14 cellular contexts compared by ENCODE assay signal in genomic region chr1:27033059-27033746, GRCh38. TPM values are rescaled to one million over a fixed set of nuclear protein-coding genes. Genes with fewer than 3 reads are reported as not detected.
A peak's percentile ranks its signal among the peaks of the same experiment; 100 is the strongest.
DNase-seq lines count a peak whose midpoint lies in the region; ATAC-seq and TF ChIP-seq lines count a peak whose summit lies in the region.
"Had no signal": no experiment of that assay in that cellular context is flagged by ENCODE, and none has a peak within 500 bp of the region (broad histone marks: within the 10 kb centered on the region; RNA-seq: fewer than 3 reads in every experiment).

No MANE protein-coding gene starts in this region.

- no peak overlapping the region for H4K8ac ChIP-seq in H9 (replicated peaks; ENCODE audit: insufficient read length, low read depth, low read length)

- H3K56ac ChIP-seq in H9 (ENCODE audit: insufficient read length, low read depth, low read length), result no peak overlapping the region

- H2BK15ac ChIP-seq in H9 (ENCODE audit: low read depth, low read length), result no peak overlapping the region

- H3K79me2 ChIP-seq in H9 (ENCODE audit: insufficient read depth, low read length) (no peaks in the 10 kb centered on the region), PC-3 (ENCODE audit: low read length) (no peaks in the 10 kb centered on the region)

- peak; percentile 73 for ATAC-seq in left colon
- no peak for ATAC-seq in SK-N-SH treated with all-trans-retinoic acid at 6 μM for 48 hours
- ATAC-seq in PC-3, result no peak

- no peak for TF ChIP-seq EP300 in sigmoid colon (IDR thresholded peaks at IDR 0.05)

- H3K27ac Mint-ChIP-seq in H9, result peak overlapping the region; percentile 60 to 67 (median 61); a peak in 3 of 7 replicates
- H3K27ac Mint-ChIP-seq: activated naive CD4-positive, alpha-beta T cell treated with anti-CD3 and anti-CD28 coated beads for 36 hours had no signal

- H3K9me3 ChIP-seq in H9 (ENCODE audit: control insufficient read depth, low read depth, low read length) (no peaks in the 10 kb centered on the region), ascending aorta (no peaks in the 10 kb centered on the region), sigmoid colon (no peaks in the 10 kb centered on the region), PC-3 (ENCODE audit: low read length) (no peaks in the 10 kb centered on the region)

- H3K4me1 ChIP-seq in H9 (ENCODE audit: insufficient read depth, low read length), result no peaks in the 10 kb centered on the region
- H3K4me1 ChIP-seq in ascending aorta, result peaks cover 11 to 14% of the 10 kb centered on the region in 2 donors
- H3K4me1 ChIP-seq in sigmoid colon, result peaks cover 0 to 15% (median 12%) of the 10 kb centered on the region in 4 donors
- peaks cover 16% of the 10 kb centered on the region for H3K4me1 ChIP-seq in PC-3 (ENCODE audit: insufficient read depth, low read length)

- H2BK12ac ChIP-seq in H9 (ENCODE audit: insufficient read length, low read depth, low read length), result peak overlapping the region; percentile 40

- no peaks in the 10 kb centered on the region; a peak in 2 of 5 replicates for H3K9me3 Mint-ChIP-seq in H9
- H3K9me3 Mint-ChIP-seq: activated naive CD4-positive, alpha-beta T cell treated with anti-CD3 and anti-CD28 coated beads for 36 hours had no signal

- H3K4me3 ChIP-seq in ascending aorta (no peak overlapping the region), sigmoid colon (no peak overlapping the region), PC-3 (ENCODE audit: low read length) (no peak overlapping the region)

- no peak overlapping the region for H2BK20ac ChIP-seq in H9 (ENCODE audit: low read depth, low read length, poor library complexity, severe bottlenecking)

- no peaks in the 10 kb centered on the region for H3F3A ChIP-seq in PC-3 (ENCODE audit: low read length, unreplicated experiment)

- H2BK5ac ChIP-seq in H9 (ENCODE audit: insufficient read length, low read length), result no peak overlapping the region

- TF ChIP-seq POLR2A in sigmoid colon (IDR thresholded peaks at IDR 0.05), result no peak

- no peak overlapping the region for H2AFZ ChIP-seq in H9 (ENCODE audit: low read length)
- no peak overlapping the region for H2AFZ ChIP-seq in PC-3 (ENCODE audit: low read length)

- intact Hi-C loops in ascending aorta (cut with DNase I), result no loop called here
- intact Hi-C loops in left colon (cut with DNase I, micrococcal nuclease), result no loop called here
- intact Hi-C loops in sigmoid colon (cut with DNase I), result loop anchor here (2.0 kb wide), 1 partner anchor 34 kb away; no protein-coding TSS in a partner anchor
- intact Hi-C loops in PC-3 (cut with micrococcal nuclease), result no loop called here

- no peak overlapping the region for H4K5ac ChIP-seq in H9 (ENCODE audit: insufficient read length, low read depth, low read length)

- no peak overlapping the region for H3K14ac ChIP-seq in H9 (ENCODE audit: insufficient read depth, low read length)

- H3K9me2 ChIP-seq in PC-3 (replicated peaks; ENCODE audit: low read length), result no peaks in the 10 kb centered on the region

- H4K91ac ChIP-seq in H9 (ENCODE audit: insufficient read length, low read depth, low read length), result no peak overlapping the region

- no peak overlapping the region for H3T11ph ChIP-seq in H9 (ENCODE audit: low read length)

- H2BK120ac ChIP-seq in H9 (ENCODE audit: low read depth, low read length, poor library complexity, severe bottlenecking), result no peak overlapping the region

- no peak overlapping the region for H3K23ac ChIP-seq in H9 (ENCODE audit: insufficient read length, low read depth, low read length)

- no peak overlapping the region for H3K27ac ChIP-seq in H9 (ENCODE audit: insufficient read length, low read depth, low read length)
- H3K27ac ChIP-seq in ascending aorta, result peak overlapping the region; percentile 80 to 93
- H3K27ac ChIP-seq in sigmoid colon, result peak overlapping the region in 3 of 4 donors; percentile 27 to 81 (median 50)
- H3K27ac ChIP-seq in PC-3 (ENCODE audit: low read length), result no peak overlapping the region

- H3K18ac ChIP-seq in H9 (ENCODE audit: insufficient read length, low read depth, low read length), result no peak overlapping the region

- no CpG with 5 or more reads among the region's 7 CpGs for WGBS in H9 (ENCODE audit: extremely low coverage, insufficient read length, low lambda C conversion rate)
- WGBS in sigmoid colon, 2 donors, result 25 to 65% methylated on average over 7 of the region's 7 CpGs

- CTCF ChIA-PET in PC-3 (lab: Charles Lee), result no interaction called here

- no peak for TF ChIP-seq CTCF in H9 (conservative IDR thresholded peaks at IDR 0.05)
- TF ChIP-seq CTCF in ascending aorta (IDR thresholded peaks at IDR 0.05), result no peak
- no peak for TF ChIP-seq CTCF in sigmoid colon (IDR thresholded peaks at IDR 0.05)
- TF ChIP-seq CTCF in PC-3 (conservative IDR thresholded peaks at IDR 0.05; ENCODE audit: low read depth, low read length), result no peak

- POLR2A ChIA-PET in PC-3 (lab: Charles Lee; ENCODE audit: unreplicated experiment), result no interaction called here

- no peaks in the 10 kb centered on the region; the same call in 1 of the 2 replicates for H3K27me3 Mint-ChIP-seq in H9 (ENCODE audit: low read depth)

- H3K4me2 ChIP-seq in H9 (ENCODE audit: insufficient read depth, insufficient read length, low read length) (no peak overlapping the region), PC-3 (ENCODE audit: low read length) (no peak overlapping the region)

- DNase-seq in H9, result no peak
- DNase-seq in ascending aorta (ENCODE audit: low spot score in 2 of 2), result no peak
- peak in 1 of 2 donors; percentile 62 for DNase-seq in left colon
- DNase-seq in sigmoid colon, result no peak
- DNase-seq in stimulated activated CD4-positive, alpha-beta T cell treated with anti-CD3 and anti-CD28 coated beads, Interleukin-2, amount 100 ng/mL, for 24 hours, result no peak
- DNase-seq in NK-92 (lab: John Stamatoyannopoulos, UW; ENCODE audit: unreplicated experiment), result no peak
- no peak for DNase-seq in PC-3
- DNase-seq: activated naive CD4-positive, alpha-beta T cell treated with anti-CD3 and anti-CD28 coated beads for 36 hours; glutamatergic neuron; kidney glomerular epithelial cell; NCI-H1105; NCI-H226; OCI-M1 had no signal

- H3K4me1 Mint-ChIP-seq in H9, result peaks cover 28 to 31% of the 10 kb centered on the region in 2 experiments

- no TSS peak for BruUV-seq in PC-3 (replicated peaks; lab: Mats Ljungman, UMichigan)

- no peaks in the 10 kb centered on the region for H3K79me1 ChIP-seq in H9 (ENCODE audit: insufficient read depth, low read depth, low read length, poor library complexity, severe bottlenecking)

- H3K4me3 Mint-ChIP-seq in H9, result peak overlapping the region in 1 of 2 experiments; percentile 8; a peak in 1 of 5 replicates
- H3K4me3 Mint-ChIP-seq: activated naive CD4-positive, alpha-beta T cell treated with anti-CD3 and anti-CD28 coated beads for 36 hours had no signal

- H4K20me1 ChIP-seq in H9 (ENCODE audit: control insufficient read depth, insufficient read depth, insufficient read length), result no peaks in the 10 kb centered on the region
- no peaks in the 10 kb centered on the region for H4K20me1 ChIP-seq in PC-3 (ENCODE audit: low read length)

- H2AK5ac ChIP-seq in H9 (ENCODE audit: insufficient read length, low read length), result no peak overlapping the region

- H3K23me2 ChIP-seq in H9 (ENCODE audit: insufficient read length, low read depth, low read length, poor library complexity, severe bottlenecking), result no peaks in the 10 kb centered on the region

- H3K9ac ChIP-seq in H9 (ENCODE audit: extremely low read depth, insufficient read length, low read length) (no peak overlapping the region), PC-3 (ENCODE audit: low read length) (no peak overlapping the region)

- H3K36me3 ChIP-seq in ascending aorta, result no peaks in the 10 kb centered on the region
- H3K36me3 ChIP-seq in sigmoid colon, result no peaks in the 10 kb centered on the region
- no peaks in the 10 kb centered on the region for H3K36me3 ChIP-seq in PC-3 (ENCODE audit: low read depth, low read length)

- no peak overlapping the region for H3K4ac ChIP-seq in H9 (ENCODE audit: low read depth, low read length)

- H3K27me3 ChIP-seq in H9 (ENCODE audit: insufficient read depth, low read length), result no peaks in the 10 kb centered on the region
- H3K27me3 ChIP-seq in ascending aorta, result no peaks in the 10 kb centered on the region
- H3K27me3 ChIP-seq in sigmoid colon, result no peaks in the 10 kb centered on the region
- no peaks in the 10 kb centered on the region for H3K27me3 ChIP-seq in PC-3 (ENCODE audit: low read length)

- no peaks in the 10 kb centered on the region for H3K36me3 Mint-ChIP-seq in H9 (ENCODE audit: insufficient read depth in 1 of 3, low read depth in 3 of 3)

TF ChIP-seq in SK-N-SH treated with all-trans-retinoic acid at 6 μM for 48 hours, 23 proteins besides CTCF, POLR2A, EP300 and RAD21 (continues in another document):
- no peak for TF ChIP-seq BACH2 (CRISPR knock-in tag; IDR thresholded peaks at IDR 0.05; ENCODE audit: borderline replicate concordance)
- no peak for TF ChIP-seq ZFP3 (CRISPR knock-in tag; IDR thresholded peaks at IDR 0.05)
- no peak for TF ChIP-seq ISL1 (CRISPR knock-in tag; IDR thresholded peaks at IDR 0.05)
- no peak for TF ChIP-seq SNAI2 (CRISPR knock-in tag; IDR thresholded peaks at IDR 0.05)
- no peak for TF ChIP-seq GLIS3 (CRISPR knock-in tag; IDR thresholded peaks at IDR 0.05)
- no peak for TF ChIP-seq ZC3H10 (CRISPR knock-in tag; IDR thresholded peaks at IDR 0.05)
- no peak for TF ChIP-seq RARB (CRISPR knock-in tag; IDR thresholded peaks at IDR 0.05)
- TF ChIP-seq CREB5 (CRISPR knock-in tag; IDR thresholded peaks at IDR 0.05; ENCODE audit: low read depth), result no peak
- TF ChIP-seq TCF4 (CRISPR knock-in tag; IDR thresholded peaks at IDR 0.05; ENCODE audit: borderline replicate concordance), result no peak
- no peak for TF ChIP-seq TOX (CRISPR knock-in tag; IDR thresholded peaks at IDR 0.05; ENCODE audit: borderline replicate concordance)

RNA-seq across cellular contexts. Expression of gene TENT5B, which starts 20.6 kb away (rescaled TPM):
- total RNA-seq in H9 (2021) (124 and 126 TPM in 2 replicates), ascending aorta (45.4 TPM), left colon (1 to 10 TPM; 1.7 to 4.4 TPM), sigmoid colon (100 to 1,000 TPM in 2 of 4 donors, 10 to 100 TPM in 2; 24.0 to 111 (median 86.4) TPM), PC-3 (2014; rRNA removed) (20.0 and 21.4 TPM in 2 replicates)
- polyA plus RNA-seq in sigmoid colon, result 1 to 10 TPM in 1 of 3 donors, under 1 TPM in 1, not detected in 1; 0.60 to 5.7 TPM
- total RNA-seq: activated naive CD4-positive, alpha-beta T cell treated with anti-CD3 and anti-CD28 coated beads for 36 hours had no signal

RNA-seq across cellular contexts. Expression of gene TRNP1, which starts 39.7 kb away (rescaled TPM):
- total RNA-seq in H9 (2021) (38.4 and 39.0 TPM in 2 replicates), ascending aorta (37.6 TPM), left colon (1 to 10 TPM; 1.3 to 3.0 TPM), sigmoid colon (10 to 100 TPM; 15.5 to 29.6 (median 20.2) TPM), PC-3 (2014; rRNA removed) (108 and 109 TPM in 2 replicates)
- polyA plus RNA-seq in sigmoid colon, result 10 to 100 TPM in 1 of 3 donors, 1 to 10 TPM in 2; 3.0 to 10.8 (median 4.3) TPM

Comparison
In these comparisons a context has a peak if more than half of its experiments do, and no peak if none do; other contexts are left out.
1. H3K27ac ChIP-seq: peak in ascending aorta (2 of 2) and sigmoid colon (3 of 4); none in H9 (single experiment) and PC-3 (single experiment).